ENCODE assay signal across 15 cellular contexts in the genomic region with DNA sequence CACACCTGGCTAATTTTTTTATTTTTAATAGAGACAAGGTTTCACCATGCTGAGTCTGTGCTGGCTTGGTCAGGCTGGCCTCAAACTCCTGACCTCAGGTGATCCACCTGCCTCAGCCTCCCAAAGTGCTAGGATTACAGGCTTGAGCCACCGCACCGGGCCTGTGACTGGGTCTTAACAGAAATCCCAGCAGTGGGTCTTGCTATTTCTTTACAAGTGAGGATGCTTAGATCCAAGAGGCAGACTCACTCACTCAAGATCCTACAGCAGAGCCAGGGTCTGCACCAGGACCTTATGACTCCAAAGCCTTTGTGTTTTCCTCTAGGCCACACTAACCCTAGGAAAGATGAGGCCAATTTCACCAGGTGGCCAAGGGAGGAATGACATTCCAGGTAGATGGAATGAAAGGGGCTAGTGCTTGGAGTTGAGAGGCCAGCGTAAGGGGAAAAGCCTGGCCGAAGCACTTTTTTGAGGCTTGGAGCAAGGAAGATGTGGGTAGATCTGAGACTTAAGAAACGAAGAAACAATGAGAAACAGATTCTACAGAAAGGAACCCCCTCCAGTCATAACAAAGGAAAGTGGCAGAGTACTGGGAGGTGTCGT. TPM values are rescaled to one million over a fixed set of nuclear protein-coding genes. Genes with fewer than 3 reads are reported as not detected.
A peak's percentile ranks its signal among the peaks of the same experiment; 100 is the strongest.
DNase-seq lines count a peak whose midpoint lies in the region; ATAC-seq and TF ChIP-seq lines count a peak whose summit lies in the region.
"Had no signal": no experiment of that assay in that cellular context is flagged by ENCODE, and none has a peak within 500 bp of the region (broad histone marks: within the 10 kb centered on the region; RNA-seq: fewer than 3 reads in every experiment).

No MANE protein-coding gene starts in this region.

- H3K36me3 Mint-ChIP-seq in activated CD8-positive, alpha-beta memory T cell treated with anti-CD3 and anti-CD28 coated beads, Interleukin-2, amount 10 ng/mL, durations not matched to agents 7 days and 5 days, result no peaks in the 10 kb centered on the region
- peaks cover 2% of the 10 kb centered on the region for H3K36me3 Mint-ChIP-seq in endothelial cell (ENCODE audit: low read depth, unreplicated experiment)

- H3K36me3 ChIP-seq in Panc1 (ENCODE audit: control insufficient read depth, insufficient read depth, low read length) (no peaks in the 10 kb centered on the region), stomach (no peaks in the 10 kb centered on the region)
- H3K36me3 ChIP-seq: brain microvascular endothelial cell, ovary, tibial artery had no signal

- no peak for ATAC-seq in activated CD8-positive, alpha-beta memory T cell treated with anti-CD3 and anti-CD28 coated beads, Interleukin-2, amount 10 ng/mL, durations not matched to agents 7 days and 5 days
- ATAC-seq in Panc1, result no peak
- ATAC-seq in right cardiac atrium, result no peak

- H3K9me3 Mint-ChIP-seq in activated CD8-positive, alpha-beta memory T cell treated with anti-CD3 and anti-CD28 coated beads, Interleukin-2, amount 10 ng/mL, durations not matched to agents 7 days and 5 days (ENCODE audit: low read depth), result no peaks in the 10 kb centered on the region
- no peaks in the 10 kb centered on the region for H3K9me3 Mint-ChIP-seq in endothelial cell (ENCODE audit: unreplicated experiment)

- TF ChIP-seq CTCF in Panc1 (IDR thresholded peaks at IDR 0.05) (no peak), endothelial cell (IDR thresholded peaks at IDR 0.05; ENCODE audit: unreplicated experiment) (peak; percentile 32), stomach (IDR thresholded peaks at IDR 0.05) (no peak)

- WGBS in stomach, 5 donors, result 88 to 95% (median 91%) methylated on average over 6 of the region's 6 CpGs
- WGBS in right cardiac atrium, result 89% methylated on average over 6 of the region's 6 CpGs

- no peak for TF ChIP-seq EP300 in stomach (IDR thresholded peaks at IDR 0.05)

- peak; percentile 39 for DNase-seq in activated CD8-positive, alpha-beta memory T cell treated with anti-CD3 and anti-CD28 coated beads, Interleukin-2, amount 10 ng/mL, durations not matched to agents 7 days and 5 days
- no peak for DNase-seq in activated CD8-positive, alpha-beta memory T cell treated with anti-CD3 and anti-CD28 coated beads, Interleukin-2, amount 50 U/mL, for 48 hours
- DNase-seq in Panc1 (ENCODE audit: low read depth, low spot score) (no peak), endothelial cell (ENCODE audit: low spot score) (no peak), stomach (peak; percentile 11), SK-N-DZ (ENCODE audit: low spot score) (no peak), NCI-H446 treated with DMSO at 0.1 percent for 48 hours (lab: John Stamatoyannopoulos, UW) (no peak), right cardiac atrium (no peak)
- DNase-seq: brain microvascular endothelial cell, DMS79, foreskin melanocyte, NCI-H1694 treated with DMSO at 0.1 percent for 48 hours, tibial artery had no signal

- in situ Hi-C loops in Panc1 (cut with HindIII; ENCODE audit: low pct_unique_long_range_greater_than_20kb, low sequenced_read_pairs), result no loop called here

- no peak overlapping the region for H3K27ac Mint-ChIP-seq in activated CD8-positive, alpha-beta memory T cell treated with anti-CD3 and anti-CD28 coated beads, Interleukin-2, amount 10 ng/mL, durations not matched to agents 7 days and 5 days
- no peak overlapping the region for H3K27ac Mint-ChIP-seq in endothelial cell (ENCODE audit: unreplicated experiment)

- H3K27me3 ChIP-seq in Panc1 (ENCODE audit: control insufficient read depth, insufficient read depth, low read length) (no peaks in the 10 kb centered on the region), stomach (no peaks in the 10 kb centered on the region), right cardiac atrium (ENCODE audit: control insufficient read depth, insufficient read depth) (no peaks in the 10 kb centered on the region)
- H3K27me3 ChIP-seq: brain microvascular endothelial cell, ovary, tibial artery had no signal

- intact Hi-C loops in Panc1 (cut with micrococcal nuclease; ENCODE audit: unreplicated experiment), result no loop called here
- intact Hi-C loops in stomach (cut with DNase I; ENCODE audit: low total_unique reads), result no loop called here
- intact Hi-C loops in right cardiac atrium (cut with DNase I), result no loop called here

- no peak for TF ChIP-seq POLR2A in stomach (IDR thresholded peaks at IDR 0.05)

- H3K9me3 ChIP-seq in Panc1 (ENCODE audit: control insufficient read depth, insufficient read depth, low read depth, low read length), result no peaks in the 10 kb centered on the region
- no peaks in the 10 kb centered on the region for H3K9me3 ChIP-seq in stomach
- no peaks in the 10 kb centered on the region for H3K9me3 ChIP-seq in right cardiac atrium (ENCODE audit: control insufficient read depth, low read length)
- H3K9me3 ChIP-seq: ovary, tibial artery had no signal

- H3K27ac ChIP-seq in Panc1 (ENCODE audit: low read length) (peak overlapping the region; percentile 68), stomach (no peak overlapping the region), right cardiac atrium (ENCODE audit: low read length) (no peak overlapping the region)
- H3K27ac ChIP-seq: brain microvascular endothelial cell, ovary, tibial artery had no signal

- H3K4me1 ChIP-seq in Panc1 (ENCODE audit: control insufficient read depth, insufficient read depth, low read length) (peaks cover 26% of the 10 kb centered on the region), stomach (peaks cover 17 to 23% (median 18%) of the 10 kb centered on the region in 4 donors), right cardiac atrium (ENCODE audit: control insufficient read depth, insufficient read depth, low read length) (peaks cover 2% of the 10 kb centered on the region)

- CTCF ChIA-PET in activated CD8-positive, alpha-beta memory T cell treated with anti-CD3 and anti-CD28 coated beads, Interleukin-2, amount 10 ng/mL, durations not matched to agents 7 days and 5 days (lab: Charles Lee), result interaction anchor here (1.5 kb wide), 1 partner anchor 20 kb away, joined by 4 read pairs; no protein-coding TSS in a partner anchor
- CTCF ChIA-PET in Panc1 (lab: Charles Lee), result interaction anchor here (0.6 kb wide), 1 partner anchor 84 kb away, joined by 3 read pairs; no protein-coding TSS in a partner anchor

- no peak overlapping the region for H3K4me3 Mint-ChIP-seq in activated CD8-positive, alpha-beta memory T cell treated with anti-CD3 and anti-CD28 coated beads, Interleukin-2, amount 10 ng/mL, durations not matched to agents 7 days and 5 days
- no peak overlapping the region for H3K4me3 Mint-ChIP-seq in endothelial cell (ENCODE audit: unreplicated experiment)

- peaks cover 29% of the 10 kb centered on the region for H3K4me1 Mint-ChIP-seq in activated CD8-positive, alpha-beta memory T cell treated with anti-CD3 and anti-CD28 coated beads, Interleukin-2, amount 10 ng/mL, durations not matched to agents 7 days and 5 days
- H3K4me1 Mint-ChIP-seq in endothelial cell (ENCODE audit: unreplicated experiment), result peaks cover 30% of the 10 kb centered on the region

- H3K4me3 ChIP-seq in Panc1 (ENCODE audit: low read depth in 2 of 2, low read length in 2 of 2), result no peak overlapping the region
- no peak overlapping the region for H3K4me3 ChIP-seq in stomach
- no peak overlapping the region for H3K4me3 ChIP-seq in right cardiac atrium (ENCODE audit: low read length)
- H3K4me3 ChIP-seq: lung, ovary, tibial artery had no signal

- POLR2A ChIA-PET in Panc1 (lab: Charles Lee), result no interaction called here

- no peaks in the 10 kb centered on the region for H3K27me3 Mint-ChIP-seq in activated CD8-positive, alpha-beta memory T cell treated with anti-CD3 and anti-CD28 coated beads, Interleukin-2, amount 10 ng/mL, durations not matched to agents 7 days and 5 days
- H3K27me3 Mint-ChIP-seq in endothelial cell (ENCODE audit: unreplicated experiment), result peaks cover 6% of the 10 kb centered on the region

- BruUV-seq in Panc1 (replicated peaks; lab: Mats Ljungman, UMichigan), result no TSS peak

RNA-seq across cellular contexts. Expression of gene STAT5A, which starts 5.7 kb away (rescaled TPM):
- 100 to 1,000 TPM; 118 to 127 TPM for total RNA-seq in activated CD8-positive, alpha-beta memory T cell treated with anti-CD3 and anti-CD28 coated beads, Interleukin-2, amount 10 ng/mL, durations not matched to agents 7 days and 5 days
- total RNA-seq in Panc1 (2021; ENCODE audit: unreplicated experiment) (26.7 TPM), endothelial cell (ENCODE audit: unreplicated experiment) (67.2 TPM), stomach (10 to 100 TPM; 16.2 to 81.7 (median 20.6) TPM), right cardiac atrium (10 to 100 TPM; 20.8 to 30.5 (median 23.3) TPM)
- 37.3 TPM for polyA plus RNA-seq in Panc1 (2012; ENCODE audit: insufficient read length)
- polyA plus RNA-seq in stomach (10 to 100 TPM in 2 of 3 donors, 1 to 10 TPM in 1; 9.6 to 10.5 (median 10.5) TPM), right cardiac atrium (8.1 TPM)
- 10.1 and 12.0 TPM in 2 replicates for polyA plus RNA-seq in SK-N-DZ (2014; cell fraction: cytosol; rRNA removed)
- 13.6 and 19.3 TPM in 2 replicates for polyA plus RNA-seq in SK-N-DZ (2014; cell fraction: nucleus; rRNA removed)

RNA-seq across cellular contexts. Expression of gene STAT5B, which starts 6.4 kb away (rescaled TPM):
- 100 to 1,000 TPM; 112 to 116 TPM for total RNA-seq in activated CD8-positive, alpha-beta memory T cell treated with anti-CD3 and anti-CD28 coated beads, Interleukin-2, amount 10 ng/mL, durations not matched to agents 7 days and 5 days
- total RNA-seq in Panc1 (2021; ENCODE audit: unreplicated experiment), result 102 TPM
- 66.5 TPM for polyA plus RNA-seq in Panc1 (2012; ENCODE audit: insufficient read length)
- total RNA-seq in endothelial cell (ENCODE audit: unreplicated experiment), result 40.2 TPM
- 10 to 100 TPM; 51.4 to 86.2 (median 62.4) TPM for total RNA-seq in stomach
- 10 to 100 TPM; 18.9 to 24.1 (median 19.8) TPM for polyA plus RNA-seq in stomach
- 25.5 and 36.7 TPM in 2 replicates for polyA plus RNA-seq in SK-N-DZ (2014; cell fraction: cytosol; rRNA removed)
- 72.8 and 97.3 TPM in 2 replicates for polyA plus RNA-seq in SK-N-DZ (2014; cell fraction: nucleus; rRNA removed)
- total RNA-seq in right cardiac atrium, result 10 to 100 TPM; 39.4 to 46.3 (median 40.5) TPM
- polyA plus RNA-seq in right cardiac atrium, result 19.7 TPM

Comparison
In these comparisons a context has a peak if more than half of its experiments do, and no peak if none do; other contexts are left out.
1. DNase-seq: peak in activated CD8-positive, alpha-beta memory T cell treated with anti-CD3 and anti-CD28 coated beads, Interleukin-2, amount 10 ng/mL, durations not matched to agents 7 days and 5 days (single experiment) and stomach (single experiment); none in activated CD8-positive, alpha-beta memory T cell treated with anti-CD3 and anti-CD28 coated beads, Interleukin-2, amount 50 U/mL, for 48 hours (single experiment), Panc1 (single experiment), endothelial cell (single experiment), SK-N-DZ (single experiment), NCI-H446 treated with DMSO at 0.1 percent for 48 hours (single experiment) and right cardiac atrium (0 of 3).